ENCODE assay signal across 8 cellular contexts in genomic region chr7:100874577-100875355, GRCh38. TPM values are rescaled to one million over a fixed set of nuclear protein-coding genes. Genes with fewer than 3 reads are reported as not detected.
DNase-seq lines count a peak whose midpoint lies in the region; ATAC-seq and TF ChIP-seq lines count a peak whose summit lies in the region.

TSS of gene SRRT (plus strand) at chr7:100875103. CDS start at chr7:100875591, 488 bp downstream.

- peak; percentile 45; the same call in 1 of the 2 replicates for TF ChIP-seq EP300 in Ishikawa (IDR thresholded peaks at IDR 0.05; ENCODE audit: borderline replicate concordance)

- H3K4me3 ChIP-seq in PC-3 (ENCODE audit: low read length), result peak within 1 kb of the TSS; percentile 78

- peak; percentile 97 for DNase-seq in DMS153 (lab: John Stamatoyannopoulos, UW)
- peak; percentile 97 for DNase-seq in PC-3
- DNase-seq in activated T-cell treated with anti-CD3 and anti-CD28 coated beads for 48 hours (ENCODE audit: low read depth), result peak; percentile 98
- DNase-seq in epithelial cell of prostate (ENCODE audit: low read depth, low spot score), result peak; percentile 88
- peak; percentile 99 for DNase-seq in mucosa of gallbladder (ENCODE audit: low spot score)
- peak; percentile 96 to 97 for DNase-seq in stimulated activated CD8-positive, alpha-beta memory T cell treated with anti-CD3 and anti-CD28 coated beads, Interleukin-4, amount 100 ng/mL, for 4 hours (ENCODE audit: low read depth in 2 of 2, low spot score in 1 of 2)

- ATAC-seq in GM21529 (IDR thresholded peaks at IDR 0.05; ENCODE audit: unreplicated experiment) (peak; percentile 85), PC-3 (peak; percentile 97)

- CTCF ChIA-PET in PC-3 (lab: Charles Lee), result interaction anchor here (0.6 to 0.7 kb wide), 2 partner anchors 286 to 321 kb away, joined by 7 read pairs; no protein-coding TSS in a partner anchor

- peaks cover 26% of the 10 kb centered on the region for H3K36me3 ChIP-seq in PC-3 (ENCODE audit: low read depth, low read length)

- intact Hi-C loops in PC-3 (cut with micrococcal nuclease), result no loop called here

- H3K27ac ChIP-seq in PC-3 (ENCODE audit: low read length) (peak within 1 kb of the TSS; percentile 76), epithelial cell of prostate (peak within 1 kb of the TSS; percentile 82)

- peak within 1 kb of the TSS; percentile 99 for H3K9ac ChIP-seq in PC-3 (ENCODE audit: low read length)

- peak within 1 kb of the TSS; percentile 77 for H2AFZ ChIP-seq in PC-3 (ENCODE audit: low read length)

- peak within 1 kb of the TSS; percentile 100 for H3K4me2 ChIP-seq in PC-3 (ENCODE audit: low read length)

- TF ChIP-seq CTCF in PC-3 (conservative IDR thresholded peaks at IDR 0.05; ENCODE audit: low read depth, low read length), result no peak

- H3K79me2 ChIP-seq in PC-3 (ENCODE audit: low read length), result peaks cover 49% of the 10 kb centered on the region

- no peak for TF ChIP-seq RAD21 in Ishikawa (IDR thresholded peaks at IDR 0.05; ENCODE audit: low read depth)

- H3K9me2 ChIP-seq in PC-3 (replicated peaks; ENCODE audit: low read length), result no peaks in the 10 kb centered on the region

- H3K9me3 ChIP-seq in PC-3 (ENCODE audit: low read length), result no peaks in the 10 kb centered on the region

- peaks cover 41% of the 10 kb centered on the region for H4K20me1 ChIP-seq in PC-3 (ENCODE audit: low read length)

- no peaks in the 10 kb centered on the region for H3F3A ChIP-seq in PC-3 (ENCODE audit: low read length, unreplicated experiment)

- H3K27me3 ChIP-seq in PC-3 (ENCODE audit: low read length), result no peaks in the 10 kb centered on the region

- H3K4me1 ChIP-seq in PC-3 (ENCODE audit: insufficient read depth, low read length), result peaks cover 27% of the 10 kb centered on the region

- POLR2A ChIA-PET in PC-3 (lab: Charles Lee; ENCODE audit: unreplicated experiment), result interaction anchor here (0.5 to 1.8 kb wide), 8 partner anchors 15 to 1532 kb away, joined by 3 to 39 read pairs (median 5); partner anchors contain the start of genes SLC12A9 and UFSP1

- BruUV-seq in PC-3 (replicated peaks; lab: Mats Ljungman, UMichigan), result TSS peak; percentile 98

TF ChIP-seq in Ishikawa, 13 proteins besides CTCF, POLR2A, EP300 and RAD21:
- TF ChIP-seq FOXM1 (IDR thresholded peaks at IDR 0.05; ENCODE audit: borderline replicate concordance, low read depth) (0 out of 2 replicates have a peak, but pooled peaks have one; percentile 36), NFIC (IDR thresholded peaks at IDR 0.05) (no peak), TAF1 (IDR thresholded peaks at IDR 0.05; ENCODE audit: low read depth) (peak; percentile 86), REST (IDR thresholded peaks at IDR 0.05; ENCODE audit: low read depth) (no peak), CREB1 (IDR thresholded peaks at IDR 0.05; ENCODE audit: low read depth) (peak; percentile 52), TEAD4 (IDR thresholded peaks at IDR 0.05) (peak; percentile 49), CEBPB (IDR thresholded peaks at IDR 0.05) (no peak), EGR1 (IDR thresholded peaks at IDR 0.05) (peak; percentile 40; the same call in 1 of the 2 replicates), YY1 (IDR thresholded peaks at IDR 0.05; ENCODE audit: low read depth) (peak; percentile 82; the same call in 1 of the 2 replicates), USF1 (IDR thresholded peaks at IDR 0.05) (peak; percentile 31; the same call in 1 of the 2 replicates), ZBTB7A (IDR thresholded peaks at IDR 0.05; ENCODE audit: low read depth) (peak; percentile 62), TCF12 (IDR thresholded peaks at IDR 0.05; ENCODE audit: low read depth) (peak; percentile 50; the same call in 1 of the 2 replicates), MAX (IDR thresholded peaks at IDR 0.05) (peak; percentile 88)

RNA-seq across cellular contexts. Expression of gene SRRT, which starts in this region (rescaled TPM):
- 177 and 268 TPM in 2 replicates for total RNA-seq in PC-3 (2014; rRNA removed)
- 150 TPM for total RNA-seq in mucosa of gallbladder

Comparison
In these comparisons a context has a peak if more than half of its experiments do, and no peak if none do; other contexts are left out.
1. Peak in every context shown above with its lines: DNase-seq, ATAC-seq, H3K4me3 ChIP-seq and H3K27ac ChIP-seq.